In the genomic region with DNA sequence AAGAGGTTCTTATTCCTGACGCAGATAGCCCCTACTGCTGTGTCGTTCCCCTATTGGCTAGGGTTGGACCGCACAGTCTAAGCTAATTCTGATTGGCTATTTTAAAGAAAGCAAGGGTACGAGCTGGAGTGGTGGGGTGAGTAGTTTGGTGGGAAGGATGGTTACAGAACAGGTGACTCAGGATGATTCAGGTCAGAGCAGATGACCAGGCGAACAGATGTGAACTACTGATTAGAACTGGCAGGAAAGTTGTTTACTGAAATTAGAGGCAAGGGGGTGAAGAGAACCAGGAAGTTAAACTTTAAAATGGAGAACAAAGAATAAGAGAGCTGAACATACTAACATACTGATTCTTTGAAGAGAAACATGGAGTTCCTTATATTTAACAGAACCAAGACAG, we compare ENCODE assay signal across 9 cellular contexts. TPM values are rescaled to one million over a fixed set of nuclear protein-coding genes. Genes with fewer than 3 reads are reported as not detected.
"Had no signal": no experiment of that assay in that cellular context is flagged by ENCODE, and none has a peak within 500 bp of the region (broad histone marks: within the 10 kb centered on the region; RNA-seq: fewer than 3 reads in every experiment).

No MANE protein-coding gene starts in this region.

RNA-seq across cellular contexts. Expression of a gene that starts 56.6 kb away (rescaled TPM):
- total RNA-seq: subcutaneous adipose tissue, suprapubic skin, temporal lobe, thyroid gland, tibial nerve, upper lobe of right lung, uterus, vagina had no signal
- polyA plus RNA-seq: urinary bladder had no signal
